8 cellular contexts compared by ENCODE assay signal in genomic region chr6:99520855-99521556, GRCh38. TPM values are rescaled to one million over a fixed set of nuclear protein-coding genes. Genes with fewer than 3 reads are reported as not detected.
DNase-seq lines count a peak whose midpoint lies in the region; ATAC-seq, FAIRE-seq and TF ChIP-seq lines count a peak whose summit lies in the region.

No MANE protein-coding gene starts in this region.

- H3K9me2 ChIP-seq in OCI-LY1 (ENCODE audit: low read depth, low read length), result no peaks in the 10 kb centered on the region

- H3K27ac ChIP-seq in HUES64 (ENCODE audit: low read depth, low read length) (peak overlapping the region; percentile 77), OCI-LY1 (ENCODE audit: low read depth, low read length, poor library complexity, severe bottlenecking) (peak overlapping the region; percentile 87)

- peak overlapping the region; percentile 87 for H3K4me3 ChIP-seq in HUES64 (ENCODE audit: low read length)
- H3K4me3 ChIP-seq in OCI-LY1 (ENCODE audit: low read depth, low read length, poor library complexity, severe bottlenecking), result peak overlapping the region; percentile 83

- no peaks in the 10 kb centered on the region for H3F3A ChIP-seq in OCI-LY1 (ENCODE audit: insufficient read depth, low read length)

- ATAC-seq in GM21515 (IDR thresholded peaks at IDR 0.05; ENCODE audit: unreplicated experiment), result peak; percentile 97

- peak; percentile 83 for FAIRE-seq in endometrium (lab: Jason Lieb, UNC)

- H4K20me1 ChIP-seq in OCI-LY1 (ENCODE audit: insufficient read depth, low read length), result no peaks in the 10 kb centered on the region

- peak; percentile 82 for TF ChIP-seq CTCF in OCI-LY1 (IDR thresholded peaks at IDR 0.05; ENCODE audit: low read length)

- H3K27me3 ChIP-seq in HUES64 (ENCODE audit: insufficient read depth, low read length) (no peaks in the 10 kb centered on the region), OCI-LY1 (ENCODE audit: insufficient read depth, low read length) (no peaks in the 10 kb centered on the region)

- H3K9ac ChIP-seq in HUES64 (ENCODE audit: low read depth, low read length), result peak overlapping the region; percentile 89
- H3K9ac ChIP-seq in OCI-LY1 (ENCODE audit: low read length), result peak overlapping the region; percentile 79

- no peaks in the 10 kb centered on the region for H3K9me3 ChIP-seq in HUES64 (ENCODE audit: insufficient read depth, low read depth, low read length)
- no peaks in the 10 kb centered on the region for H3K9me3 ChIP-seq in OCI-LY1 (ENCODE audit: low read length)

- H3K36me3 ChIP-seq in HUES64 (ENCODE audit: insufficient read depth, low read length) (peaks cover 5% of the 10 kb centered on the region), OCI-LY1 (ENCODE audit: insufficient read depth, low read length) (no peaks in the 10 kb centered on the region)

- 2% methylated on average over 45 of the region's 45 CpGs for WGBS in HUES64

- H2AFZ ChIP-seq in OCI-LY1 (ENCODE audit: low read length), result peak overlapping the region; percentile 77

- H3K79me2 ChIP-seq in OCI-LY1 (ENCODE audit: insufficient read depth, low read length), result no peaks in the 10 kb centered on the region

- peak overlapping the region; percentile 85 for H3K4me2 ChIP-seq in OCI-LY1 (ENCODE audit: low read length)

- H3K4me1 ChIP-seq in HUES64 (ENCODE audit: insufficient read depth, low read length), result peaks cover 2% of the 10 kb centered on the region
- peaks cover 21% of the 10 kb centered on the region for H3K4me1 ChIP-seq in OCI-LY1 (ENCODE audit: insufficient read depth, low read length, severe bottlenecking)

- DNase-seq in DMS153 treated with DMSO at 0.1 percent for 48 hours (lab: John Stamatoyannopoulos, UW; ENCODE audit: unreplicated experiment), result peak; percentile 82
- DNase-seq in activated CD8-positive, alpha-beta memory T cell treated with anti-CD3 and anti-CD28 coated beads, Interleukin-2, amount 50 U/mL, for 48 hours, result peak; percentile 83
- DNase-seq in midbrain (lab: John Stamatoyannopoulos, UW), result peak; percentile 85
- peak; percentile 20 to 35 for DNase-seq in stimulated activated CD8-positive, alpha-beta memory T cell treated with anti-CD3 and anti-CD28 coated beads, Interleukin-4, amount 100 ng/mL, for 1 hour (ENCODE audit: low read depth in 2 of 2, low spot score in 1 of 2)

RNA-seq across cellular contexts. Expression of gene USP45, which starts 5.8 kb away (rescaled TPM):
- polyA plus RNA-seq in HUES64 (2013, experiment 1 of 2), result 9.3 TPM
- polyA plus RNA-seq in HUES64 (2013, experiment 2 of 2), result 11.0 TPM

RNA-seq across cellular contexts. Expression of gene CCNC, which starts 47.5 kb away (rescaled TPM):
- polyA plus RNA-seq in HUES64 (2013, experiment 1 of 2), result 82.1 TPM
- polyA plus RNA-seq in HUES64 (2013, experiment 2 of 2), result 86.9 TPM

Comparison
In these comparisons a context has a peak if more than half of its experiments do, and no peak if none do; other contexts are left out.
1. Peak in every context shown above with its lines: DNase-seq, ATAC-seq, H3K4me3 ChIP-seq and H3K27ac ChIP-seq.
2. DNase-seq: peak in every context shown above with its lines; median percentile 85 in midbrain; 83 in activated CD8-positive, alpha-beta memory T cell treated with anti-CD3 and anti-CD28 coated beads, Interleukin-2, amount 50 U/mL, for 48 hours; 82 in DMS153 treated with DMSO at 0.1 percent for 48 hours; 28 in stimulated activated CD8-positive, alpha-beta memory T cell treated with anti-CD3 and anti-CD28 coated beads, Interleukin-4, amount 100 ng/mL, for 1 hour.